Comparison of ENCODE assay signal across 8 cellular contexts in the genomic region with DNA sequence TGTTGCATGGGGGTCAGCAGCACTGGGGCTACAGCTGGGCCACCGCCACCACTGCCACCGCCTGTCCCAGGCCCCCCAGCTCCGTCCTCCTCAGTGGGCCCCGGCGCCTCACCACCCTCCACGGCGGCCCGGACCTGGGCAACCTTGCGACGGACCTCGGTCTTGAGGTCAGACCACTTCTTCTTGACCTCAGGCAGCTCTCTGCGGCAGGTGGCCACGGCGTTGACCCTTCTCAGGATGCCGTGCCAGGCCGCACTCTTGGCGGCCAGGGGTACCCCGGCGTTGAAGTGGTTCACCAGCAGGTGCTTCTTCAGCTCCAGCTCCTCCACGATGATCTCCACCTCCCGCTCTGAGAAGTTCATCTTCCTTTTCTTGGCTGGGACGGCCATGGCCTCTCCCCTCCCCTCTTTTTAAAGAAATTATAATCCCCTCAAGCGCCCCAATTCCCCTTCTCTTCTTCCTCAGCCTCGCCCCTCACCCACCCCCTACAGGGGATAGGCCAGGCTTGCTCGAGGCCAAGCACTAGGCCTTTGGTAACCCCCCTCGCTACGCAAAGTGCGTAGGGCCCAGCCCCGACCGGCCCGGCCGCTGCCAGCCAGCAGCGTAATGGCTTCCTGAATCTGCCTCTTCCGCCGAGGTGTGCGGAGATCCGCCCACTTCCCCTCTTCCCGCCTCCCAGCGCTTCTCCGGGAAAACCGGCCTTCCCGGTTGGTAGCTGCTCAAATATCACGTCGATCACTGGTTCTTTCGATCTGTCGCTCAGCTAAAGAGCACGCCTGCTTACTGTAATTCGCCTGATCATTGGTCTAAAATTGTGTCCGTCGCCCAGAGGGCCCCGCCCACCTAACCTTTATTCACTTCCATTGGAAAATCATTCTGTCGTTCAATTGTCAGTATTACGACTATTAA. TPM values are rescaled to one million over a fixed set of nuclear protein-coding genes. Genes with fewer than 3 reads are reported as not detected.
DNase-seq lines count a peak whose midpoint lies in the region; ATAC-seq and TF ChIP-seq lines count a peak whose summit lies in the region.

A gene with protein sequence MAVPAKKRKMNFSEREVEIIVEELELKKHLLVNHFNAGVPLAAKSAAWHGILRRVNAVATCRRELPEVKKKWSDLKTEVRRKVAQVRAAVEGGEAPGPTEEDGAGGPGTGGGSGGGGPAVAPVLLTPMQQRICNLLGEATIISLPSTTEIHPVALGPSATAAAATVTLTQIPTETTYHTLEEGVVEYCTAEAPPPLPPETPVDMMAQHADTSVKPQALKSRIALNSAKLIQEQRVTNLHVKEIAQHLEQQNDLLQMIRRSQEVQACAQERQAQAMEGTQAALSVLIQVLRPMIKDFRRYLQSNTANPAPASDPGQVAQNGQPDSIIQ (minus strand): TSS at position 608 of the 909 bp plus-strand sequence. CDS start 219 bp downstream, at position 389.

- H3K27ac ChIP-seq in Peyer's patch (peak within 1 kb of the TSS; percentile 95 to 99 (median 98)), esophagus muscularis mucosa (replicated peaks in 1 of 4) (peak within 1 kb of the TSS; percentile 97 to 99 (median 98)), muscle layer of duodenum (ENCODE audit: low read length) (peak within 1 kb of the TSS; percentile 99)

- H3K27me3 ChIP-seq in Peyer's patch (no peaks in the 10 kb centered on the region), esophagus muscularis mucosa (no peaks in the 10 kb centered on the region), muscle layer of duodenum (ENCODE audit: low read depth, low read length) (no peaks in the 10 kb centered on the region)

- WGBS in esophagus muscularis mucosa = 32% methylated on average over 47 of the region's 53 CpGs

- H3K4me3 ChIP-seq in Peyer's patch (peak within 1 kb of the TSS; percentile 68 to 97 (median 94)), esophagus muscularis mucosa (peak within 1 kb of the TSS; percentile 86 to 98 (median 93)), muscle layer of duodenum (ENCODE audit: low read depth in 1 of 2, low read length in 2 of 2) (peak within 1 kb of the TSS; percentile 77 to 83)

- no peak for TF ChIP-seq EP300 in esophagus muscularis mucosa (IDR thresholded peaks at IDR 0.05)

- TF ChIP-seq POLR2A in Peyer's patch (IDR thresholded peaks at IDR 0.05) = peak; percentile 48 to 53
- TF ChIP-seq POLR2A in esophagus muscularis mucosa (IDR thresholded peaks at IDR 0.05; ENCODE audit: low read depth) = no peak

- DNase-seq in DMS53 (lab: John Stamatoyannopoulos, UW) (peak; percentile 99), KG1 (lab: John Stamatoyannopoulos, UW) (peak; percentile 99), Peyer's patch (peak; percentile 94 to 98 (median 96)), esophagus muscularis mucosa (ENCODE audit: extremely low spot score) (peak; percentile 99)
- DNase-seq in activated T-cell treated with anti-CD3 and anti-CD28 coated beads, Interleukin-2, amount 50 U/mL, for 48 hours = peak; percentile 97 to 98
- peak; percentile 94 for DNase-seq in stimulated activated CD8-positive, alpha-beta memory T cell treated with anti-CD3 and anti-CD28 coated beads, Interleukin-7, amount 100 ng/mL, for 4 hours (ENCODE audit: low read depth in 2 of 2)

- peaks cover 0 to 17% (median 0%) of the 10 kb centered on the region in 3 donors for H3K36me3 ChIP-seq in Peyer's patch
- peaks cover 4 to 18% (median 18%) of the 10 kb centered on the region in 4 donors for H3K36me3 ChIP-seq in esophagus muscularis mucosa
- H3K36me3 ChIP-seq in muscle layer of duodenum (ENCODE audit: control insufficient read depth in 1 of 2, insufficient read depth in 2 of 2, low read length in 2 of 2) = peaks cover 13 to 18% of the 10 kb centered on the region in 2 donors

- H3K9me3 ChIP-seq in Peyer's patch (no peaks in the 10 kb centered on the region), esophagus muscularis mucosa (no peaks in the 10 kb centered on the region), muscle layer of duodenum (ENCODE audit: control insufficient read depth in 1 of 2, low read length in 2 of 2) (no peaks in the 10 kb centered on the region)

- peak; percentile 61 for ATAC-seq in GM21723 (IDR thresholded peaks at IDR 0.05; ENCODE audit: unreplicated experiment)

- TF ChIP-seq CTCF in Peyer's patch (IDR thresholded peaks at IDR 0.05) (no peak), esophagus muscularis mucosa (IDR thresholded peaks at IDR 0.05) (no peak)

- intact Hi-C loops in esophagus muscularis mucosa (cut with DNase I) = no loop called here

- H3K4me1 ChIP-seq in Peyer's patch = peaks cover 6 to 43% (median 17%) of the 10 kb centered on the region in 4 donors
- H3K4me1 ChIP-seq in esophagus muscularis mucosa = peaks cover 57 to 76% (median 71%) of the 10 kb centered on the region in 4 donors
- H3K4me1 ChIP-seq in muscle layer of duodenum (ENCODE audit: control insufficient read depth in 1 of 2, insufficient read depth in 2 of 2, low read length in 2 of 2) = peaks cover 8 to 36% of the 10 kb centered on the region in 2 donors

RNA-seq across cellular contexts. Expression of the gene that starts here (rescaled TPM):
- total RNA-seq in Peyer's patch (10 to 100 TPM in 2 of 4 donors, 1 to 10 TPM in 2; 7.4 to 26.1 (median 11.8) TPM), esophagus muscularis mucosa (10 to 100 TPM in 2 of 4 donors, 1 to 10 TPM in 2; 5.4 to 12.0 (median 9.7) TPM)

Comparison
In these comparisons a context has a peak if more than half of its experiments do, and no peak if none do; other contexts are left out.
1. Peak in every context shown above with its lines: DNase-seq, ATAC-seq, H3K4me3 ChIP-seq and H3K27ac ChIP-seq.